Comparison of ENCODE assay signal across 7 cellular contexts in genomic region chr12:56267443-56268071, GRCh38.
DNase-seq lines count a peak whose midpoint lies in the region; ATAC-seq lines count a peak whose summit lies in the region.

No MANE protein-coding gene starts in this region.

- H3K27ac ChIP-seq in iPS-20b (ENCODE audit: low read length): no peak overlapping the region

- H3K4me1 ChIP-seq in adipocyte (ENCODE audit: control insufficient read depth, insufficient read depth, low read length) (peaks cover 18% of the 10 kb centered on the region), iPS-20b (ENCODE audit: insufficient read depth, low read length) (peaks cover 4% of the 10 kb centered on the region; the same call in 1 of the 2 replicates)

- H3K4me3 Mint-ChIP-seq in stimulated activated memory B cell treated with anti-CD40 and anti-IgM and Interleukin-4, amounts not matched to agents 10 μg/mL and 1 μg/mL and 100 μg/mL, for 72 hours: peak overlapping the region; percentile 92

- H3K9me3 ChIP-seq in adipocyte (ENCODE audit: control insufficient read depth, low read length) (no peaks in the 10 kb centered on the region), iPS-20b (ENCODE audit: insufficient read depth, low read depth, low read length) (no peaks in the 10 kb centered on the region)

- H3K9ac ChIP-seq in adipocyte (ENCODE audit: low read length) (peak overlapping the region; percentile 92), iPS-20b (ENCODE audit: low read depth, low read length) (peak overlapping the region; percentile 84; the same call in 1 of the 2 replicates)

- no peaks in the 10 kb centered on the region for H3K27me3 ChIP-seq in adipocyte (replicated peaks; ENCODE audit: control insufficient read depth, insufficient read depth, low read length)
- H3K27me3 ChIP-seq in iPS-20b (ENCODE audit: insufficient read depth, low read length): no peaks in the 10 kb centered on the region

- H3K36me3 ChIP-seq in adipocyte (ENCODE audit: control insufficient read depth, insufficient read depth, low read length, severe bottlenecking) (peaks cover 32% of the 10 kb centered on the region), iPS-20b (ENCODE audit: insufficient read depth, low read depth, low read length) (peaks cover 35% of the 10 kb centered on the region)

- H3K36me3 Mint-ChIP-seq in stimulated activated memory B cell treated with anti-CD40 and anti-IgM and Interleukin-4, amounts not matched to agents 10 μg/mL and 1 μg/mL and 100 μg/mL, for 72 hours: peaks cover 29% of the 10 kb centered on the region

- no peaks in the 10 kb centered on the region for H3K27me3 Mint-ChIP-seq in stimulated activated memory B cell treated with anti-CD40 and anti-IgM and Interleukin-4, amounts not matched to agents 10 μg/mL and 1 μg/mL and 100 μg/mL, for 72 hours

- DNase-seq in adipocyte (ENCODE audit: low read depth) (no peak), HCEC 1CT (no peak)

- H3K9me3 Mint-ChIP-seq in stimulated activated memory B cell treated with anti-CD40 and anti-IgM and Interleukin-4, amounts not matched to agents 10 μg/mL and 1 μg/mL and 100 μg/mL, for 72 hours: no peaks in the 10 kb centered on the region

- H3K27ac Mint-ChIP-seq in stimulated activated memory B cell treated with anti-CD40 and anti-IgM and Interleukin-4, amounts not matched to agents 10 μg/mL and 1 μg/mL and 100 μg/mL, for 72 hours: peak overlapping the region; percentile 87

- peaks cover 17% of the 10 kb centered on the region for H3K4me1 Mint-ChIP-seq in stimulated activated memory B cell treated with anti-CD40 and anti-IgM and Interleukin-4, amounts not matched to agents 10 μg/mL and 1 μg/mL and 100 μg/mL, for 72 hours

- ATAC-seq in GM19324 (IDR thresholded peaks at IDR 0.05; ENCODE audit: low FRiP score, unreplicated experiment) (peak; percentile 5), HG03196 (IDR thresholded peaks at IDR 0.05; ENCODE audit: unreplicated experiment) (peak; percentile 3), HG02870 (IDR thresholded peaks at IDR 0.05; ENCODE audit: unreplicated experiment) (no peak)
- peak; percentile 70 for ATAC-seq in stimulated activated memory B cell treated with anti-CD40 and anti-IgM and Interleukin-4, amounts not matched to agents 10 μg/mL and 1 μg/mL and 100 μg/mL, for 72 hours

- H3K4me3 ChIP-seq in adipocyte (ENCODE audit: low read length): peak overlapping the region; percentile 90
- H3K4me3 ChIP-seq in iPS-20b (ENCODE audit: low read length): peak overlapping the region; percentile 96
